In the genomic region with DNA sequence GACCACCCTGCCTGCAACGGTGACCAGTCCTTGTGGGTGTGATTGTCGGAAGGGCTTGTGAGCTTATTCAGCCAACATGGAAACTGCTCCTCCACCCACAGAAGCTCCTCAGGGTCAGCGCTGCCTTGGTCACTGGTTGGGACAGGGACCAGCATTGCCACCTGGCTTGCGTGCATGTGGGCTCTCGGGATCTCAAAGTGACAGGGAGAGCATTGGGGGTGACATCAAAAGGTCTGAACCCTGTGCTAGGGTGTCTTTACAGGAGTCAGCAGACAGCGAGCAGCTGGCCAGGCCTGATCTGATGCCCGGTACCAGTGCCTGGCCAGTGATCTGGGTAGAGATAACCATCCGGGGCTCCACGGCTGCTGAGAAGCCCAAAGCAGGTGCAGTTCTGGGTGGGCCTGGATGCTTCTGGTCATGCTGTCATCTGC, we compare ENCODE assay signal across 16 cellular contexts.
"Had no signal": no experiment of that assay in that cellular context is flagged by ENCODE, and none has a peak within 500 bp of the region (broad histone marks: within the 10 kb centered on the region; RNA-seq: fewer than 3 reads in every experiment).

No MANE protein-coding gene starts in this region.

- DNase-seq: esophagus squamous epithelium; hippocampal formation; kidney glomerular epithelial cell; mammary epithelial cell; naive B cell; small intestine; stimulated activated CD4-positive, alpha-beta T cell treated with anti-CD3 and anti-CD28 coated beads, Interleukin-12 subunit alpha, Interleukin-12 subunit beta, amount 100 ng/mL, for 4 hours; stimulated activated naive CD4-positive, alpha-beta T cell treated with Interleukin-2 at 50 U/mL for 16 hours; upper lobe of left lung; uterus had no signal

- H3K27me3 ChIP-seq: upper lobe of left lung, uterus had no signal

- H3K27ac Mint-ChIP-seq: dendritic cell treated with granulocyte-macrophage colony-stimulating factor and Interleukin-4, amounts not matched to agents 40 ng/mL and 50 ng/mL, for 4 days; naive B cell; nephron had no signal

- H3K9me3 Mint-ChIP-seq: dendritic cell treated with granulocyte-macrophage colony-stimulating factor and Interleukin-4, amounts not matched to agents 40 ng/mL and 50 ng/mL, for 4 days; nephron had no signal

- H3K4me3 Mint-ChIP-seq: dendritic cell treated with granulocyte-macrophage colony-stimulating factor and Interleukin-4, amounts not matched to agents 40 ng/mL and 50 ng/mL, for 4 days; naive B cell; nephron had no signal

- ATAC-seq: gastroesophageal sphincter, left lobe of liver, right cardiac atrium had no signal

- H3K4me3 ChIP-seq: esophagus squamous epithelium, gastroesophageal sphincter, upper lobe of left lung, uterus had no signal

- H3K36me3 ChIP-seq: esophagus squamous epithelium, gastroesophageal sphincter, neutrophil, upper lobe of left lung, uterus had no signal

- H3K36me3 Mint-ChIP-seq: naive B cell had no signal

- H3K27ac ChIP-seq: esophagus squamous epithelium, gastroesophageal sphincter, neutrophil, upper lobe of left lung, uterus had no signal

- H3K4me1 ChIP-seq: uterus had no signal

- H3K9me3 ChIP-seq: esophagus squamous epithelium, gastroesophageal sphincter, neutrophil, upper lobe of left lung, uterus had no signal
